In genomic region chr17:72004476-72005331, GRCh38 we compare ENCODE assay signal across 13 cellular contexts.
A peak's percentile ranks its signal among the peaks of the same experiment; 100 is the strongest.
DNase-seq lines count a peak whose midpoint lies in the region; ATAC-seq and TF ChIP-seq lines count a peak whose summit lies in the region.
"Had no signal": no experiment of that assay in that cellular context is flagged by ENCODE, and none has a peak within 500 bp of the region (broad histone marks: within the 10 kb centered on the region; RNA-seq: fewer than 3 reads in every experiment).

No MANE protein-coding gene starts in this region.

- no peak for TF ChIP-seq CTCF in omental fat pad (IDR thresholded peaks at IDR 0.05)

- peak; percentile 72 for ATAC-seq in GM21723 (IDR thresholded peaks at IDR 0.05; ENCODE audit: unreplicated experiment)
- ATAC-seq in HG03432 (IDR thresholded peaks at IDR 0.05; ENCODE audit: unreplicated experiment): peak; percentile 76
- ATAC-seq in omental fat pad (ENCODE audit: low FRiP score): peak; percentile 30

- peak; percentile 36 for DNase-seq in NCI-H446 treated with DMSO at 0.1 percent for 48 hours (lab: John Stamatoyannopoulos, UW)
- no peak for DNase-seq in NCI-H446 (lab: John Stamatoyannopoulos, UW)
- no peak for DNase-seq in omental fat pad (ENCODE audit: low spot score)
- DNase-seq in NCI-H1417 (lab: John Stamatoyannopoulos, UW): no peak
- DNase-seq in GM19240 (ENCODE audit: insufficient read length, low spot score): no peak
- DNase-seq in SIG-M5 treated with dmso at 0.1 percent for 504 hours (lab: John Stamatoyannopoulos, UW; ENCODE audit: unreplicated experiment): no peak
- DNase-seq: NCI-H1930; nucleus accumbens; Right ventricle myocardium superior; stimulated activated CD4-positive, alpha-beta T cell treated with anti-CD3 and anti-CD28 coated beads, Interleukin-2, amount 100 ng/mL, for 48 hours; thyroid gland had no signal
